In the genomic region with DNA sequence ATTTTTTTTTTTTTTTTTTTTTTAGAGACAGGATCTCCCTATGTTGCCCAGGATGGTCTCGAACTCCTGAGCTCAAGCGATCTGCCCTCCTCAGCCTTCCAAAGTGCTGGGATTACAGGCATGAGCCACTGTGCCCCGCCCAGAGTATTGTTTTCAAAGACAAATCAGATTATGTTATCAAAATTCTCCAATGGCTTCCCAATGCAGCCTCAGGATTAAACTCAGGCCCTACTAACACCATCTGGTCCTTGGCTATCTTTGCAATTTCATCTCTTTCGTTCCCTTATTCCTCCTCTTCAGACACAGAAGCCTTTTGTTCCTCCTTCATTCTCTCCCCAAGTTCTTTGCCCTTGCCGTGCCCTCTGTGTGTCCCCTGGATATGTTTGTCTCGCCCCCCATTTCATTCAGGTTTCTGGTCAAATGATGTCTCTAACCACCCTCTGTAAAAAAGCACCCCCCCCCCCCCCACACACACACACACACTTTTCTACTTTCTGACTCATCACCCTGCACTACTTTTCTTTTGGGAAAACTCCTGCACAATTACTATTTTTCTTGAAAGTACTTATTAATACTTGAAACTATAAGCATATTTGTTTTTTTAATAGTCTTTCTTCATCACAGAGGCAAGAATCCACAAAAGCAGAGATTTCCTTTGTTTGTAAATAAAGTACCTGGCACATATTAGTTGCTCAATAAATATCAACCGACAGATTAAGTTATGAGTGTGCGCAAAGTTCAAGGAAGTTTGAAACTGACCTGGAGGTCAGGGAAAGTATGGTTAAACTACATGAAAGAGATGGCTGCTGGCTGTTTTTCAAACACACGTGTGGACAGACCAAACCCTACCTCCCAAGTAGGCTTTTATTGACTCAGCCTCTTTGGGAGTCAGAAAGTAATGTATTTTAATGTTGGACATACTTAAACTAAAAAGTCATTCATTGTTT, we compare ENCODE assay signal across 23 cellular contexts. TPM values are rescaled to one million over a fixed set of nuclear protein-coding genes. Genes with fewer than 3 reads are reported as not detected.
A peak's percentile ranks its signal among the peaks of the same experiment; 100 is the strongest.
DNase-seq lines count a peak whose midpoint lies in the region; ATAC-seq, FAIRE-seq and TF ChIP-seq lines count a peak whose summit lies in the region.
"Had no signal": no experiment of that assay in that cellular context is flagged by ENCODE, and none has a peak within 500 bp of the region (broad histone marks: within the 10 kb centered on the region; RNA-seq: fewer than 3 reads in every experiment).

No MANE protein-coding gene starts in this region.

- ATAC-seq in HepG2 (no peak), right lobe of liver (no peak), K562 (no peak)
- ATAC-seq: A549 had no signal

- POLR2A ChIA-PET in HepG2 (lab: Yijun Ruan, JAX): interaction anchor here (0.7 to 3.2 kb wide), 4 partner anchors 22 to 1321 kb away, joined by 3 to 19 read pairs (median 4); a partner anchor contains a TSS
- POLR2A ChIA-PET in K562 (lab: Yijun Ruan, JAX): no interaction called here

- TF ChIP-seq POLR2A in HepG2 (IDR thresholded peaks at IDR 0.05; ENCODE audit: insufficient read depth in 1 of 2, low read depth in 2 of 2, low read length in 2 of 2) (no peak), right lobe of liver (IDR thresholded peaks at IDR 0.05) (no peak), K562 (conservative IDR thresholded peaks at IDR 0.05) (no peak)

- BruUV-seq in HepG2 (replicated peaks; lab: Mats Ljungman, UMichigan) (no TSS peak), K562 (replicated peaks; lab: Mats Ljungman, UMichigan) (no TSS peak)

- H3K27ac ChIP-seq in HepG2 (ENCODE audit: extremely low read length, insufficient read depth, low read length) (peak overlapping the region; percentile 20), right lobe of liver (no peak overlapping the region), K562 (ENCODE audit: extremely low read depth, low read depth, low read length) (peak overlapping the region; percentile 10; the same call in 1 of the 3 replicates)
- H3K27ac ChIP-seq: A549, GM23248, Peyer's patch had no signal

- H3K79me2 ChIP-seq in HepG2 (ENCODE audit: insufficient read depth, low read length) (no peaks in the 10 kb centered on the region), K562 (ENCODE audit: control insufficient read depth, insufficient read depth, low read length) (peaks cover 2% of the 10 kb centered on the region; the same call in 2 of the 3 replicates)

- intact Hi-C loops in HepG2 (cut with micrococcal nuclease; ENCODE audit: unreplicated experiment): no loop called here
- intact Hi-C loops in right lobe of liver (cut with DNase I): no loop called here
- intact Hi-C loops in K562 (cut with micrococcal nuclease): no loop called here
- intact Hi-C loops in head of caudate nucleus (cut with DNase I): no loop called here
- intact Hi-C loops in activated CD4-positive, alpha-beta T cell treated with anti-CD3 and anti-CD28 coated beads, Interleukin-2, amount 10 ng/mL, durations not matched to agents 24 days and 14 days (cut with micrococcal nuclease): no loop called here

- no peak overlapping the region for H3K4me3 ChIP-seq in HepG2 (replicated peaks in 1 of 3; ENCODE audit: insufficient read depth in 1 of 3, low read depth in 2 of 3, low read length in 3 of 3)
- H3K4me3 ChIP-seq in right lobe of liver: no peak overlapping the region
- no peak overlapping the region for H3K4me3 ChIP-seq in K562
- H3K4me3 ChIP-seq in MG63: no peak overlapping the region
- H3K4me3 ChIP-seq: A549, GM23248, Peyer's patch had no signal

- H3K4me2 ChIP-seq in HepG2 (ENCODE audit: low read depth, low read length) (no peak overlapping the region), K562 (ENCODE audit: insufficient read depth, low read length) (no peak overlapping the region; the same call in 1 of the 2 replicates)
- H3K4me2 ChIP-seq: A549 had no signal

- H3K27me3 Mint-ChIP-seq in activated CD4-positive, alpha-beta T cell treated with anti-CD3 and anti-CD28 coated beads, Interleukin-2, amount 10 ng/mL, durations not matched to agents 24 days and 14 days: peaks cover 11% of the 10 kb centered on the region
- H3K27me3 Mint-ChIP-seq: B cell had no signal

- peaks cover 3% of the 10 kb centered on the region for H3K36me3 Mint-ChIP-seq in activated CD4-positive, alpha-beta T cell treated with anti-CD3 and anti-CD28 coated beads, Interleukin-2, amount 10 ng/mL, durations not matched to agents 24 days and 14 days (ENCODE audit: low read depth)
- H3K36me3 Mint-ChIP-seq: CD14-positive monocyte had no signal

- TF ChIP-seq CTCF in HepG2 (CRISPR knock-in tag; IDR thresholded peaks at IDR 0.05) (no peak), right lobe of liver (IDR thresholded peaks at IDR 0.05) (no peak), K562 (IDR thresholded peaks at IDR 0.05 in 2 of 3, conservative IDR thresholded peaks at IDR 0.05 in 1 of 3; ENCODE audit: insufficient read depth in 2 of 3, low read depth in 1 of 3, low read length in 3 of 3) (no peak)

- no peaks in the 10 kb centered on the region for H3K9me1 ChIP-seq in K562 (ENCODE audit: control insufficient read depth, insufficient read depth, low read length)

- TF ChIP-seq RAD21 in HepG2 (CRISPR knock-in tag; IDR thresholded peaks at IDR 0.05) (no peak), K562 (CRISPR knock-in tag; conservative IDR thresholded peaks at IDR 0.05 in 1 of 2, IDR thresholded peaks at IDR 0.05 in 1 of 2) (no peak)

- H3K4me3 Mint-ChIP-seq in activated CD4-positive, alpha-beta T cell treated with anti-CD3 and anti-CD28 coated beads, Interleukin-2, amount 10 ng/mL, durations not matched to agents 24 days and 14 days: no peak overlapping the region
- H3K4me3 Mint-ChIP-seq: B cell, CD14-positive monocyte had no signal

- H3K36me3 ChIP-seq in HepG2 (replicated peaks in 1 of 2; ENCODE audit: control insufficient read depth in 1 of 2, insufficient read depth in 2 of 2, low read length in 2 of 2) (no peaks in the 10 kb centered on the region), right lobe of liver (no peaks in the 10 kb centered on the region), K562 (ENCODE audit: control insufficient read depth, insufficient read depth, low read length) (no peaks in the 10 kb centered on the region), MG63 (no peaks in the 10 kb centered on the region)
- H3K36me3 ChIP-seq: Peyer's patch had no signal

- H3K9me3 Mint-ChIP-seq in activated CD4-positive, alpha-beta T cell treated with anti-CD3 and anti-CD28 coated beads, Interleukin-2, amount 10 ng/mL, durations not matched to agents 24 days and 14 days: no peaks in the 10 kb centered on the region

- H3K4me1 ChIP-seq in HepG2 (ENCODE audit: insufficient read depth, low read length) (peaks cover 51% of the 10 kb centered on the region), right lobe of liver (peaks cover 0 to 4% (median 0%) of the 10 kb centered on the region in 4 donors), K562 (replicated peaks in 1 of 2; ENCODE audit: control insufficient read depth in 2 of 2, insufficient read depth in 2 of 2, low read length in 2 of 2) (peaks cover 7 to 18% of the 10 kb centered on the region in 2 experiments; a peak in 4 of 5 replicates)

- peak in 1 of 2 experiments; percentile 75; a peak in 2 of 4 replicates for TF ChIP-seq EP300 in HepG2 (IDR thresholded peaks at IDR 0.05; ENCODE audit: low read depth in 2 of 2, low read length in 2 of 2)
- no peak for TF ChIP-seq EP300 in HepG2 (CRISPR knock-in tag; IDR thresholded peaks at IDR 0.05; ENCODE audit: borderline replicate concordance)
- TF ChIP-seq EP300 in K562 (IDR thresholded peaks at IDR 0.05; ENCODE audit: low read length): no peak

- peak; percentile 86 for DNase-seq in HepG2 (ENCODE audit: low spot score)
- no peak for DNase-seq in right lobe of liver
- peak; percentile 96 for DNase-seq in NCI-H82 (lab: John Stamatoyannopoulos, UW)
- DNase-seq in K562 (ENCODE audit: extremely low read depth in 1 of 4, low spot score in 3 of 4): peak in 1 of 4 experiments; percentile 26
- DNase-seq in head of caudate nucleus: no peak
- DNase-seq in activated CD4-positive, alpha-beta T cell treated with anti-CD3 and anti-CD28 coated beads, Interleukin-2, amount 10 ng/mL, durations not matched to agents 24 days and 14 days: no peak
- DNase-seq in hepatic stellate cell (ENCODE audit: low spot score): no peak
- no peak for DNase-seq in MG63
- DNase-seq: DMS153, GM23248, HCEC 1CT, Kasumi-1, NCI-H1436, NCI-H187 treated with DMSO at 0.1 percent for 48 hours, NCI-H2107, NCI-H446 treated with DMSO at 0.1 percent for 48 hours, Peyer's patch had no signal

- no peak overlapping the region for H2AFZ ChIP-seq in HepG2 (ENCODE audit: low read length)
- peak overlapping the region; percentile 83 for H2AFZ ChIP-seq in K562 (ENCODE audit: low read depth, low read length)
- H2AFZ ChIP-seq: GM23248 had no signal

- FAIRE-seq in HepG2 (lab: Jason Lieb, UNC): peak; percentile 64
- FAIRE-seq in K562 (lab: Jason Lieb, UNC): no peak
- FAIRE-seq: A549, GM12891 had no signal

- H3K9me3 ChIP-seq in HepG2 (ENCODE audit: low read length): no peaks in the 10 kb centered on the region
- H3K9me3 ChIP-seq in right lobe of liver: no peaks in the 10 kb centered on the region
- no peaks in the 10 kb centered on the region for H3K9me3 ChIP-seq in K562 (replicated peaks; ENCODE audit: control insufficient read depth, insufficient read depth, low read depth, low read length)
- H3K9me3 ChIP-seq in MG63: no peaks in the 10 kb centered on the region
- H3K9me3 ChIP-seq: A549, Peyer's patch had no signal

- CTCF ChIA-PET in HepG2 (lab: Yijun Ruan, JAX; ENCODE audit: low intra/inter-chr PET ratio, low total read pairs) (no interaction called here), K562 (lab: Yijun Ruan, JAX; ENCODE audit: low intra/inter-chr PET ratio) (no interaction called here)

- H3K27me3 ChIP-seq in HepG2 (ENCODE audit: control insufficient read depth in 1 of 2, insufficient read depth in 2 of 2, low read length in 2 of 2) (no peaks in the 10 kb centered on the region), right lobe of liver (no peaks in the 10 kb centered on the region), K562 (ENCODE audit: control insufficient read depth in 2 of 2, insufficient read depth in 2 of 2, low read length in 2 of 2) (no peaks in the 10 kb centered on the region), MG63 (no peaks in the 10 kb centered on the region)
- H3K27me3 ChIP-seq: Peyer's patch had no signal

- H4K20me1 ChIP-seq in HepG2 (ENCODE audit: insufficient read depth, low read length) (no peaks in the 10 kb centered on the region), K562 (replicated peaks; ENCODE audit: control insufficient read depth, insufficient read depth, low read length) (no peaks in the 10 kb centered on the region)

- H3K27ac Mint-ChIP-seq in activated CD4-positive, alpha-beta T cell treated with anti-CD3 and anti-CD28 coated beads, Interleukin-2, amount 10 ng/mL, durations not matched to agents 24 days and 14 days: no peak overlapping the region
- H3K27ac Mint-ChIP-seq: B cell, CD14-positive monocyte had no signal

- WGBS in HepG2 (ENCODE audit: low lambda C conversion rate): 53% methylated on average over 9 of the region's 9 CpGs
- WGBS in right lobe of liver (ENCODE audit: insufficient coverage, low coverage, low lambda C conversion rate, missing lambda C conversion rate): 61% methylated on average over 9 of the region's 9 CpGs
- WGBS in K562 (ENCODE audit: insufficient coverage, low coverage, missing lambda C conversion rate): 36% methylated on average over 8 of the region's 9 CpGs

- in situ Hi-C loops in HepG2 (cut with HindIII; ENCODE audit: extremely low pct_ligation_motif_present, low pct_unique_long_range_greater_than_20kb): no loop called here
- in situ Hi-C loops in K562 (cut with MboI): no loop called here

- H3K4me1 Mint-ChIP-seq in activated CD4-positive, alpha-beta T cell treated with anti-CD3 and anti-CD28 coated beads, Interleukin-2, amount 10 ng/mL, durations not matched to agents 24 days and 14 days: peaks cover 12% of the 10 kb centered on the region

- H3K9ac ChIP-seq in HepG2 (ENCODE audit: insufficient read depth, low read depth, low read length) (no peak overlapping the region), K562 (ENCODE audit: insufficient read depth in 1 of 2, low read depth in 2 of 2, low read length in 2 of 2) (no peak overlapping the region)
- H3K9ac ChIP-seq: GM23248 had no signal

RNA-seq across cellular contexts. Expression of a gene that starts 16.7 kb away (rescaled TPM):
- total RNA-seq in HepG2 (2016; rRNA removed; fragmentation: Illumina TruSeq; extraction: Trizol) (not detected in 2 replicates), right lobe of liver (not detected), K562 (2014; rRNA removed) (0.09 TPM in 1 of 2 replicates, not detected in the other), K562 (2014; rRNA removed; fragmentation: Illumina TruSeq; extraction: Trizol) (0.15 TPM in 1 of 2 replicates, not detected in the other), K562 (2015; rRNA removed; fragmentation: Illumina TruSeq; extraction: Trizol) (not detected in 2 replicates), K562 (2021) (0.09 TPM in 1 of 2 replicates, not detected in the other)
- not detected in 2 replicates for total RNA-seq in HepG2 (2016; cell fraction: cytosol; rRNA removed; fragmentation: Illumina TruSeq; extraction: Trizol; ENCODE audit: low read depth)
- not detected in 2 replicates for total RNA-seq in HepG2 (2016; cell fraction: insoluble cytoplasmic fraction; rRNA removed; fragmentation: Illumina TruSeq; extraction: Trizol)
- total RNA-seq in HepG2 (2016; cell fraction: membrane; rRNA removed; fragmentation: Illumina TruSeq; extraction: Trizol): not detected in 2 replicates
- not detected in 2 replicates for total RNA-seq in HepG2 (2016; cell fraction: nucleus; rRNA removed; fragmentation: Illumina TruSeq; extraction: Trizol)
- polyA plus RNA-seq in HepG2 (2011; rRNA removed) (0.04 and 0.12 TPM in 2 replicates), K562 (2011; rRNA removed) (0.04 TPM in 2 replicates), K562 (2014; fragmentation: Illumina TruSeq; extraction: Trizol) (0.06 TPM in 1 of 2 replicates, not detected in the other), K562 (2014; fragmentation: Nextera tagmentation; extraction: Ambion mirVana) (under 1 TPM in 1 of 2 experiments, not detected in 1; 0.01 TPM), K562 (2014; rRNA removed) (not detected in 2 replicates)
- polyA plus RNA-seq in HepG2 (2011; cell fraction: cytosol; rRNA removed): 0.04 and 0.08 TPM in 2 replicates
- polyA plus RNA-seq in HepG2 (2011; cell fraction: nucleus; rRNA removed): not detected in 2 replicates
- 0.05 and 0.07 TPM in 2 replicates for polyA plus RNA-seq in HepG2 (2012)
- not detected in 2 replicates for polyA plus RNA-seq in HepG2 (2016; cell fraction: cytosol; fragmentation: Illumina TruSeq; extraction: Trizol; ENCODE audit: low read depth)
- polyA plus RNA-seq in HepG2 (2016; cell fraction: insoluble cytoplasmic fraction; fragmentation: Illumina TruSeq; extraction: Trizol; ENCODE audit: low read depth): not detected in 2 replicates
- not detected in 2 replicates for polyA plus RNA-seq in HepG2 (2016; cell fraction: membrane; fragmentation: Illumina TruSeq; extraction: Trizol; ENCODE audit: low read depth)
- not detected in 2 replicates for polyA plus RNA-seq in HepG2 (2016; cell fraction: nucleus; fragmentation: Illumina TruSeq; extraction: Trizol; ENCODE audit: insufficient read depth, low read depth)
- not detected in 2 replicates for polyA minus RNA-seq in HepG2 (2011; rRNA and poly(A)+ RNA removed; ENCODE audit: low replicate concordance)
- not detected in 2 replicates for polyA minus RNA-seq in HepG2 (2011; cell fraction: cytosol; rRNA and poly(A)+ RNA removed)
- polyA minus RNA-seq in HepG2 (2011; cell fraction: nucleus; rRNA and poly(A)+ RNA removed): not detected in 2 replicates
- not detected in 2 replicates for total RNA-seq in K562 (2011; cell fraction: chromatin; rRNA removed; ENCODE audit: low replicate concordance)
- not detected in 2 replicates for total RNA-seq in K562 (2011; cell fraction: nucleolus; rRNA removed)
- total RNA-seq in K562 (2011; cell fraction: nucleoplasm; rRNA removed): not detected in 2 replicates
- polyA plus RNA-seq in K562 (2011; cell fraction: cytosol; rRNA removed): 0.01 TPM in 1 of 2 replicates, not detected in the other
- polyA plus RNA-seq in K562 (2011; cell fraction: nucleus; rRNA removed): not detected in 2 replicates
- 0.04 and 0.05 TPM in 2 replicates for polyA plus RNA-seq in K562 (2012)
- not detected in 2 replicates for polyA minus RNA-seq in K562 (2011; rRNA and poly(A)+ RNA removed)
- polyA minus RNA-seq in K562 (2011; cell fraction: cytosol; rRNA and poly(A)+ RNA removed): not detected in 2 replicates
- not detected in 2 replicates for polyA minus RNA-seq in K562 (2011; cell fraction: nucleus; rRNA and poly(A)+ RNA removed)
- 0.07 TPM in 1 of 2 replicates, not detected in the other for total RNA-seq in activated CD4-positive, alpha-beta T cell treated with anti-CD3 and anti-CD28 coated beads, Interleukin-2, amount 10 ng/mL, durations not matched to agents 24 days and 14 days
- not detected in 2 replicates for total RNA-seq in MG63 (2014; rRNA removed; shearing (Covaris generic); ENCODE audit: low replicate concordance)
- total RNA-seq: G401, MCF 10A, Peyer's patch had no signal
- polyA plus RNA-seq: A549, CD14-positive monocyte, GM23248 had no signal

RNA-seq across cellular contexts. Expression of a gene that starts 21.4 kb away (rescaled TPM):
- total RNA-seq in HepG2 (2016; rRNA removed; fragmentation: Illumina TruSeq; extraction: Trizol): 52.1 and 79.1 TPM in 2 replicates
- total RNA-seq in HepG2 (2016; cell fraction: cytosol; rRNA removed; fragmentation: Illumina TruSeq; extraction: Trizol; ENCODE audit: low read depth): 14.1 and 14.2 TPM in 2 replicates
- 57.3 and 82.0 TPM in 2 replicates for total RNA-seq in HepG2 (2016; cell fraction: insoluble cytoplasmic fraction; rRNA removed; fragmentation: Illumina TruSeq; extraction: Trizol)
- total RNA-seq in HepG2 (2016; cell fraction: membrane; rRNA removed; fragmentation: Illumina TruSeq; extraction: Trizol): 39.7 and 45.8 TPM in 2 replicates
- total RNA-seq in HepG2 (2016; cell fraction: nucleus; rRNA removed; fragmentation: Illumina TruSeq; extraction: Trizol): 25.0 and 25.1 TPM in 2 replicates
- 35.2 and 39.9 TPM in 2 replicates for polyA plus RNA-seq in HepG2 (2011; rRNA removed)
- 30.0 and 36.6 TPM in 2 replicates for polyA plus RNA-seq in HepG2 (2011; cell fraction: cytosol; rRNA removed)
- polyA plus RNA-seq in HepG2 (2011; cell fraction: nucleus; rRNA removed): 17.1 and 20.4 TPM in 2 replicates
- 43.4 and 46.6 TPM in 2 replicates for polyA plus RNA-seq in HepG2 (2012)
- polyA plus RNA-seq in HepG2 (2016; cell fraction: cytosol; fragmentation: Illumina TruSeq; extraction: Trizol; ENCODE audit: low read depth): 7.3 and 12.1 TPM in 2 replicates
- polyA plus RNA-seq in HepG2 (2016; cell fraction: insoluble cytoplasmic fraction; fragmentation: Illumina TruSeq; extraction: Trizol; ENCODE audit: low read depth): 70.8 and 81.5 TPM in 2 replicates
- 23.8 and 31.2 TPM in 2 replicates for polyA plus RNA-seq in HepG2 (2016; cell fraction: membrane; fragmentation: Illumina TruSeq; extraction: Trizol; ENCODE audit: low read depth)
- 36.5 and 38.4 TPM in 2 replicates for polyA plus RNA-seq in HepG2 (2016; cell fraction: nucleus; fragmentation: Illumina TruSeq; extraction: Trizol; ENCODE audit: insufficient read depth, low read depth)
- polyA minus RNA-seq in HepG2 (2011; rRNA and poly(A)+ RNA removed; ENCODE audit: low replicate concordance): 13.7 and 15.1 TPM in 2 replicates
- 19.8 and 21.2 TPM in 2 replicates for polyA minus RNA-seq in HepG2 (2011; cell fraction: cytosol; rRNA and poly(A)+ RNA removed)
- polyA minus RNA-seq in HepG2 (2011; cell fraction: nucleus; rRNA and poly(A)+ RNA removed): 6.7 and 13.2 TPM in 2 replicates
- total RNA-seq in right lobe of liver: 10 to 100 TPM in 3 of 6 experiments, 1 to 10 TPM in 3; 5.8 to 13.2 (median 9.1) TPM
- total RNA-seq in K562 (2011; cell fraction: chromatin; rRNA removed; ENCODE audit: low replicate concordance): 23.4 and 44.5 TPM in 2 replicates
- total RNA-seq in K562 (2011; cell fraction: nucleolus; rRNA removed): 13.5 and 15.3 TPM in 2 replicates
- 28.3 and 34.4 TPM in 2 replicates for total RNA-seq in K562 (2011; cell fraction: nucleoplasm; rRNA removed)
- total RNA-seq in K562 (2014; rRNA removed): 71.8 and 87.5 TPM in 2 replicates
- 134 and 145 TPM in 2 replicates for total RNA-seq in K562 (2014; rRNA removed; fragmentation: Illumina TruSeq; extraction: Trizol)
- 100 and 102 TPM in 2 replicates for total RNA-seq in K562 (2015; rRNA removed; fragmentation: Illumina TruSeq; extraction: Trizol)
- total RNA-seq in K562 (2021): 78.8 and 79.9 TPM in 2 replicates
- polyA plus RNA-seq in K562 (2011; rRNA removed): 95.4 and 111 TPM in 2 replicates
- polyA plus RNA-seq in K562 (2011; cell fraction: cytosol; rRNA removed): 35.3 and 57.4 TPM in 2 replicates
- polyA plus RNA-seq in K562 (2011; cell fraction: nucleus; rRNA removed): 24.5 and 38.9 TPM in 2 replicates
- polyA plus RNA-seq in K562 (2012): 65.4 and 94.0 TPM in 2 replicates
- 97.0 and 104 TPM in 2 replicates for polyA plus RNA-seq in K562 (2014; fragmentation: Illumina TruSeq; extraction: Trizol)
- polyA plus RNA-seq in K562 (2014; fragmentation: Nextera tagmentation; extraction: Ambion mirVana): 10 to 100 TPM; 35.4 to 41.1 TPM
- polyA plus RNA-seq in K562 (2014; rRNA removed): 92.2 and 94.1 TPM in 2 replicates
- 76.2 and 81.4 TPM in 2 replicates for polyA minus RNA-seq in K562 (2011; rRNA and poly(A)+ RNA removed)
- 32.2 and 35.4 TPM in 2 replicates for polyA minus RNA-seq in K562 (2011; cell fraction: cytosol; rRNA and poly(A)+ RNA removed)
- 8.2 and 16.9 TPM in 2 replicates for polyA minus RNA-seq in K562 (2011; cell fraction: nucleus; rRNA and poly(A)+ RNA removed)
- total RNA-seq in activated CD4-positive, alpha-beta T cell treated with anti-CD3 and anti-CD28 coated beads, Interleukin-2, amount 10 ng/mL, durations not matched to agents 24 days and 14 days: 81.6 and 83.4 TPM in 2 replicates
- total RNA-seq in MG63 (2014; rRNA removed; shearing (Covaris generic); ENCODE audit: low replicate concordance): 70.7 and 71.8 TPM in 2 replicates

RNA-seq across cellular contexts. Expression of a gene that starts 59.0 kb away (rescaled TPM):
- total RNA-seq in HepG2 (2016; rRNA removed; fragmentation: Illumina TruSeq; extraction: Trizol) (9.1 and 16.4 TPM in 2 replicates), right lobe of liver (1 to 10 TPM; 3.6 to 8.3 (median 5.2) TPM), K562 (2014; rRNA removed) (6.7 and 6.8 TPM in 2 replicates), K562 (2014; rRNA removed; fragmentation: Illumina TruSeq; extraction: Trizol) (17.2 and 17.6 TPM in 2 replicates), K562 (2015; rRNA removed; fragmentation: Illumina TruSeq; extraction: Trizol) (15.9 and 16.2 TPM in 2 replicates), K562 (2021) (13.0 and 13.5 TPM in 2 replicates)
- total RNA-seq in HepG2 (2016; cell fraction: cytosol; rRNA removed; fragmentation: Illumina TruSeq; extraction: Trizol; ENCODE audit: low read depth): 2.8 and 3.8 TPM in 2 replicates
- total RNA-seq in HepG2 (2016; cell fraction: insoluble cytoplasmic fraction; rRNA removed; fragmentation: Illumina TruSeq; extraction: Trizol): 9.2 and 15.3 TPM in 2 replicates
- 5.5 and 6.0 TPM in 2 replicates for total RNA-seq in HepG2 (2016; cell fraction: membrane; rRNA removed; fragmentation: Illumina TruSeq; extraction: Trizol)
- total RNA-seq in HepG2 (2016; cell fraction: nucleus; rRNA removed; fragmentation: Illumina TruSeq; extraction: Trizol): 18.6 and 21.3 TPM in 2 replicates
- polyA plus RNA-seq in HepG2 (2011; rRNA removed) (30.4 and 35.0 TPM in 2 replicates), K562 (2011; rRNA removed) (18.9 and 23.2 TPM in 2 replicates), K562 (2014; fragmentation: Illumina TruSeq; extraction: Trizol) (19.4 and 22.1 TPM in 2 replicates), K562 (2014; fragmentation: Nextera tagmentation; extraction: Ambion mirVana) (10 to 100 TPM in 1 of 2 experiments, 1 to 10 TPM in 1; 7.0 to 16.4 TPM), K562 (2014; rRNA removed) (18.0 and 21.7 TPM in 2 replicates)
- 23.7 and 28.2 TPM in 2 replicates for polyA plus RNA-seq in HepG2 (2011; cell fraction: cytosol; rRNA removed)
- 33.3 and 38.3 TPM in 2 replicates for polyA plus RNA-seq in HepG2 (2011; cell fraction: nucleus; rRNA removed)
- polyA plus RNA-seq in HepG2 (2012): 18.7 and 23.0 TPM in 2 replicates
- polyA plus RNA-seq in HepG2 (2016; cell fraction: cytosol; fragmentation: Illumina TruSeq; extraction: Trizol; ENCODE audit: low read depth): 2.6 and 3.2 TPM in 2 replicates
- polyA plus RNA-seq in HepG2 (2016; cell fraction: insoluble cytoplasmic fraction; fragmentation: Illumina TruSeq; extraction: Trizol; ENCODE audit: low read depth): 11.1 TPM in 2 replicates
- polyA plus RNA-seq in HepG2 (2016; cell fraction: membrane; fragmentation: Illumina TruSeq; extraction: Trizol; ENCODE audit: low read depth): 3.3 and 3.5 TPM in 2 replicates
- polyA plus RNA-seq in HepG2 (2016; cell fraction: nucleus; fragmentation: Illumina TruSeq; extraction: Trizol; ENCODE audit: insufficient read depth, low read depth): 49.0 and 49.2 TPM in 2 replicates
- 23.9 and 31.6 TPM in 2 replicates for polyA minus RNA-seq in HepG2 (2011; rRNA and poly(A)+ RNA removed; ENCODE audit: low replicate concordance)
- polyA minus RNA-seq in HepG2 (2011; cell fraction: cytosol; rRNA and poly(A)+ RNA removed): 10.4 and 12.6 TPM in 2 replicates
- 25.0 and 37.0 TPM in 2 replicates for polyA minus RNA-seq in HepG2 (2011; cell fraction: nucleus; rRNA and poly(A)+ RNA removed)
- total RNA-seq in K562 (2011; cell fraction: chromatin; rRNA removed; ENCODE audit: low replicate concordance): 41.4 and 45.8 TPM in 2 replicates
- 30.1 and 32.4 TPM in 2 replicates for total RNA-seq in K562 (2011; cell fraction: nucleolus; rRNA removed)
- total RNA-seq in K562 (2011; cell fraction: nucleoplasm; rRNA removed): 28.4 and 29.5 TPM in 2 replicates
- 13.3 and 16.1 TPM in 2 replicates for polyA plus RNA-seq in K562 (2011; cell fraction: cytosol; rRNA removed)
- 33.9 and 39.5 TPM in 2 replicates for polyA plus RNA-seq in K562 (2011; cell fraction: nucleus; rRNA removed)
- polyA plus RNA-seq in K562 (2012): 12.6 and 22.3 TPM in 2 replicates
- 22.7 and 32.0 TPM in 2 replicates for polyA minus RNA-seq in K562 (2011; rRNA and poly(A)+ RNA removed)
- polyA minus RNA-seq in K562 (2011; cell fraction: cytosol; rRNA and poly(A)+ RNA removed): 6.4 and 8.2 TPM in 2 replicates
- 11.0 and 19.7 TPM in 2 replicates for polyA minus RNA-seq in K562 (2011; cell fraction: nucleus; rRNA and poly(A)+ RNA removed)
- total RNA-seq in activated CD4-positive, alpha-beta T cell treated with anti-CD3 and anti-CD28 coated beads, Interleukin-2, amount 10 ng/mL, durations not matched to agents 24 days and 14 days: 16.5 and 19.8 TPM in 2 replicates
- 2.9 and 6.6 TPM in 2 replicates for total RNA-seq in MG63 (2014; rRNA removed; shearing (Covaris generic); ENCODE audit: low replicate concordance)

Comparison
In these comparisons a context has a peak if more than half of its experiments do, and no peak if none do; other contexts are left out.
1. DNase-seq: peak in HepG2 (single experiment) and NCI-H82 (single experiment); none in right lobe of liver (0 of 3), head of caudate nucleus (0 of 42), activated CD4-positive, alpha-beta T cell treated with anti-CD3 and anti-CD28 coated beads, Interleukin-2, amount 10 ng/mL, durations not matched to agents 24 days and 14 days (single experiment), hepatic stellate cell (single experiment) and MG63 (single experiment).
2. H3K27ac ChIP-seq: peak in HepG2 (single experiment) and K562 (single experiment); none in right lobe of liver (0 of 3).